In genomic region chr11:22454461-22454860, GRCh38 we compare ENCODE assay signal across 33 cellular contexts.
DNase-seq lines count a peak whose midpoint lies in the region; ATAC-seq and TF ChIP-seq lines count a peak whose summit lies in the region.
"Had no signal": no experiment of that assay in that cellular context is flagged by ENCODE, and none has a peak within 500 bp of the region (broad histone marks: within the 10 kb centered on the region; RNA-seq: fewer than 3 reads in every experiment).

No MANE protein-coding gene starts in this region.

- no peaks in the 10 kb centered on the region for H3K79me2 ChIP-seq in hepatocyte

- H3K4me2 ChIP-seq in hepatocyte = no peak overlapping the region
- H3K4me2 ChIP-seq: BLaER1 had no signal

- H3K4me3 ChIP-seq in AG10803 (ENCODE audit: low read length) = no peak overlapping the region
- H3K4me3 ChIP-seq in adipocyte (ENCODE audit: low read length) = no peak overlapping the region
- H3K4me3 ChIP-seq in hepatocyte = no peak overlapping the region
- no peak overlapping the region for H3K4me3 ChIP-seq in right lobe of liver
- H3K4me3 ChIP-seq: BLaER1, heart left ventricle, SJCRH30 had no signal

- TF ChIP-seq CTCF in AG10803 (conservative IDR thresholded peaks at IDR 0.05; ENCODE audit: low read length) = no peak
- TF ChIP-seq CTCF in hepatocyte (IDR thresholded peaks at IDR 0.05; ENCODE audit: poor library complexity) = no peak
- no peak for TF ChIP-seq CTCF in right lobe of liver (IDR thresholded peaks at IDR 0.05)

- H3K9me3 ChIP-seq in adipocyte (ENCODE audit: control insufficient read depth, low read length) (no peaks in the 10 kb centered on the region), hepatocyte (ENCODE audit: low read depth) (no peaks in the 10 kb centered on the region), right lobe of liver (no peaks in the 10 kb centered on the region)
- H3K9me3 ChIP-seq: BLaER1, heart left ventricle, SJCRH30 had no signal

- intact Hi-C loops in right lobe of liver (cut with DNase I) = no loop called here

- H3K36me3 ChIP-seq in adipocyte (ENCODE audit: control insufficient read depth, insufficient read depth, low read length, severe bottlenecking) (no peaks in the 10 kb centered on the region), hepatocyte (replicated peaks; ENCODE audit: insufficient read depth, low read depth) (no peaks in the 10 kb centered on the region), right lobe of liver (no peaks in the 10 kb centered on the region)
- H3K36me3 ChIP-seq: BLaER1, heart left ventricle, SJCRH30, WERI-Rb-1 had no signal

- 64% methylated on average over 4 of the region's 4 CpGs for WGBS in hepatocyte (ENCODE audit: low lambda C conversion rate, missing lambda C conversion rate)
- 54% methylated on average over 4 of the region's 4 CpGs for WGBS in right lobe of liver (ENCODE audit: insufficient coverage, low coverage, low lambda C conversion rate, missing lambda C conversion rate)

- no peak for TF ChIP-seq POLR2A in right lobe of liver (IDR thresholded peaks at IDR 0.05)

- H3K27ac ChIP-seq in hepatocyte (no peak overlapping the region), right lobe of liver (no peak overlapping the region)
- H3K27ac ChIP-seq: BLaER1, foreskin keratinocyte, heart left ventricle, SJCRH30, WERI-Rb-1 had no signal

- H2AFZ ChIP-seq in hepatocyte = peak overlapping the region; percentile 8

- no peaks in the 10 kb centered on the region for H3K27me3 ChIP-seq in adipocyte (replicated peaks; ENCODE audit: control insufficient read depth, insufficient read depth, low read length)
- no peaks in the 10 kb centered on the region for H3K27me3 ChIP-seq in hepatocyte
- no peaks in the 10 kb centered on the region for H3K27me3 ChIP-seq in right lobe of liver
- H3K27me3 ChIP-seq: BLaER1, foreskin keratinocyte, heart left ventricle, SJCRH30 had no signal

- no peaks in the 10 kb centered on the region for H4K20me1 ChIP-seq in hepatocyte (ENCODE audit: insufficient read depth, poor library complexity, severe bottlenecking)
- H4K20me1 ChIP-seq: BLaER1 had no signal

- H3K9ac ChIP-seq in adipocyte (ENCODE audit: low read length) = no peak overlapping the region
- H3K9ac ChIP-seq: BLaER1 had no signal

- ATAC-seq in GM19324 (IDR thresholded peaks at IDR 0.05; ENCODE audit: low FRiP score, unreplicated experiment) = no peak
- no peak for ATAC-seq in right lobe of liver
- no peak for ATAC-seq in GM18907 (IDR thresholded peaks at IDR 0.05; ENCODE audit: unreplicated experiment)
- ATAC-seq: foreskin keratinocyte, heart left ventricle had no signal

- H3K4me1 ChIP-seq in adipocyte (ENCODE audit: control insufficient read depth, insufficient read depth, low read length) = peaks cover 7% of the 10 kb centered on the region
- no peaks in the 10 kb centered on the region for H3K4me1 ChIP-seq in hepatocyte (ENCODE audit: insufficient read depth)
- no peaks in the 10 kb centered on the region for H3K4me1 ChIP-seq in right lobe of liver
- H3K4me1 ChIP-seq: BLaER1, heart left ventricle had no signal

- no peaks in the 10 kb centered on the region for H3K9me2 ChIP-seq in hepatocyte (replicated peaks; ENCODE audit: insufficient read depth)

- DNase-seq in AG10803 (ENCODE audit: low read depth) = peak; percentile 80
- peak; percentile 66 for DNase-seq in M059J (ENCODE audit: low read depth)
- DNase-seq in adipocyte (ENCODE audit: low read depth) = peak; percentile 32
- DNase-seq in hepatocyte (ENCODE audit: low spot score) = no peak
- DNase-seq in iPS-NIHi7 (ENCODE audit: extremely low spot score) = no peak
- no peak for DNase-seq in right lobe of liver
- DNase-seq: ACHN; activated CD4-positive, alpha-beta T cell treated with anti-CD3 and anti-CD28 coated beads for 48 hours; activated CD8-positive, alpha-beta memory T cell treated with anti-CD3 and anti-CD28 coated beads for 24 hours; activated T-cell treated with anti-CD3 and anti-CD28 coated beads for 4 hours; aorta; central memory CD4-positive, alpha-beta T cell; cortex of kidney; DMS153; effector memory CD4-positive, alpha-beta T cell; erythroblast; foreskin keratinocyte; heart left ventricle; KBM-7; kidney; naive B cell; NCI-H1105 treated with DMSO at 0.1 percent for 48 hours; NCI-H2029; NCI-H774; occipital lobe; SJCRH30; stimulated activated CD4-positive, alpha-beta T cell treated with anti-CD3 and anti-CD28 coated beads, Interleukin-15, amount 100 ng/mL, for 24 hours; stimulated activated CD4-positive, alpha-beta T cell treated with anti-CD3 and anti-CD28 coated beads, Interleukin-4, amount 100 ng/mL, for 4 hours; T-helper 9 cell; WERI-Rb-1 had no signal

Comparison
In these comparisons a context has a peak if more than half of its experiments do, and no peak if none do; other contexts are left out.
1. DNase-seq: peak in AG10803 (single experiment), M059J (single experiment) and adipocyte (single experiment); none in hepatocyte (single experiment), iPS-NIHi7 (single experiment) and right lobe of liver (0 of 3).